12 cellular contexts compared by ENCODE assay signal in the genomic region with DNA sequence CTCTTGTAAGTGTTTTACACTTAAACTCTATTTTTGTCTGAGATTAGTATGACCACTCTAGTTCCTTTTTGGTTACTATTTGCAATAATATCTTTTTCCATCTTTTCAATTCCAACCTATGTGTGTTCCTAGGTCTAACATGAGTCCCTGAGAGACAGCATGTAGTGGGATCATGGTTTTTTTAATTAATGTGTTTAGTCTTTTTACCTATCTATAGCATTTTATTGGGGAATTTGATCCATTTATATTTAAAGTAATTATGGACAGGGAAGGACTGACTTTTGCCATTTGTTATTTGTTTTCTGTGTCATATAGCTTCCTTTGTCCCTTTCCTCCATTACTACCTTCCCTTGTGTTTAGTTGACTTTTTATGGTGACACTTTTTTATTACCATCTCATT. TPM values are rescaled to one million over a fixed set of nuclear protein-coding genes. Genes with fewer than 3 reads are reported as not detected.
"Had no signal": no experiment of that assay in that cellular context is flagged by ENCODE, and none has a peak within 500 bp of the region (broad histone marks: within the 10 kb centered on the region; RNA-seq: fewer than 3 reads in every experiment).

No MANE protein-coding gene starts in this region.

- H3K36me3 ChIP-seq: HAP-1 had no signal

- H3K27ac ChIP-seq: GM23248 had no signal

- ATAC-seq: GM23338, HCT116 had no signal

- H3K4me2 ChIP-seq: GM23338 had no signal

- H3K27ac Mint-ChIP-seq: GM23338, H9, HFFc6 had no signal

- H3K9me3 Mint-ChIP-seq: GM23338 had no signal

- H2AFZ ChIP-seq: GM23248, GM23338 had no signal

- H3K9ac ChIP-seq: GM23248 had no signal

- H3K9me3 ChIP-seq: HAP-1 had no signal

- H3K4me1 ChIP-seq: HAP-1 had no signal

- H3K4me1 Mint-ChIP-seq: GM23338, H9 had no signal

- H3K4me3 ChIP-seq: GM23248, GM23338, HAP-1 had no signal

- H3K4me3 Mint-ChIP-seq: GM23338, H9, HFFc6 had no signal

- FAIRE-seq: H1, H54 had no signal

- DNase-seq: GM23248, GOT3, H7, H9, HCEC 1CT, HFFc6 had no signal

RNA-seq across cellular contexts. Expression of a gene that starts 21.7 kb away (rescaled TPM):
- total RNA-seq: GM23248, GM23338, H1, H7, H9 had no signal
- polyA plus RNA-seq: GM23248 had no signal

RNA-seq across cellular contexts. Expression of a gene that starts 53.3 kb away (rescaled TPM):
- total RNA-seq: GM23248, GM23338, H1, H4, H7, H9, HFFc6 had no signal
- polyA plus RNA-seq: GM23248, GM23338, H1 had no signal
